7 cellular contexts compared by ENCODE assay signal in genomic region chr14:67818476-67818875, GRCh38. TPM values are rescaled to one million over a fixed set of nuclear protein-coding genes. Genes with fewer than 3 reads are reported as not detected.
DNase-seq lines count a peak whose midpoint lies in the region; ATAC-seq and TF ChIP-seq lines count a peak whose summit lies in the region.
"Not testable (repeated sequence)": the region's sequence is repeated elsewhere in the genome, so short reads cannot be mapped to it uniquely, and the experiment has no call there.

No MANE protein-coding gene starts in this region.

- H3K4me3 ChIP-seq in CD8-positive, alpha-beta T cell (ENCODE audit: low read depth, low read length); OCI-LY7 (ENCODE audit: low read depth, low read length, poor library complexity, severe bottlenecking); trophoblast cell (ENCODE audit: low read depth, low read length): not testable (repeated sequence)

- not testable (repeated sequence) for H3K4ac ChIP-seq in trophoblast cell (ENCODE audit: low read depth, low read length)

- peak overlapping the region; percentile 88; the same call in 1 of the 2 replicates for H2AFZ ChIP-seq in OCI-LY7 (ENCODE audit: low read length)
- H2AFZ ChIP-seq in trophoblast cell (ENCODE audit: insufficient read depth, low read length, poor library complexity) = not testable (repeated sequence)

- peak overlapping the region; percentile 70 for H4K12ac ChIP-seq in trophoblast cell (ENCODE audit: low read depth, low read length)

- POLR2A ChIA-PET in CD8-positive, alpha-beta T cell (lab: Charles Lee); activated CD4-positive, alpha-beta T cell treated with anti-CD3 and anti-CD28 coated beads for 36 hours (lab: Charles Lee): not testable (repeated sequence)
- POLR2A ChIA-PET in OCI-LY7 (lab: Charles Lee) = interaction anchor here (0.7 to 1.2 kb wide), 2 partner anchors 143 to 324 kb away, joined by 3 to 4 read pairs; no protein-coding TSS in a partner anchor

- ATAC-seq in CD8-positive, alpha-beta T cell; activated CD4-positive, alpha-beta T cell treated with anti-CD3 and anti-CD28 coated beads for 36 hours; activated T-helper 17 cell treated with anti-CD3 and anti-CD28 coated beads, Interleukin-2, amount 50 U/mL, for 72 hours (replicated peaks); central memory CD8-positive, alpha-beta T cell (replicated peaks; ENCODE audit: extremely low read depth, poor library complexity, severe bottlenecking); naive B cell (ENCODE audit: low read depth in 2 of 2): not testable (repeated sequence)

- not testable (repeated sequence) for H3K79me1 ChIP-seq in trophoblast cell (ENCODE audit: low read length)

- TF ChIP-seq CTCF in CD8-positive, alpha-beta T cell (IDR thresholded peaks at IDR 0.05); OCI-LY7 (conservative IDR thresholded peaks at IDR 0.05; ENCODE audit: low read length): not testable (repeated sequence)

- BruUV-seq in OCI-LY7 (replicated peaks; lab: Mats Ljungman, UMichigan) = not testable (repeated sequence)

- not testable (repeated sequence) for H3K9me3 ChIP-seq in CD8-positive, alpha-beta T cell (ENCODE audit: low read length); OCI-LY7 (ENCODE audit: low read length); trophoblast cell (ENCODE audit: insufficient read depth, low read depth, low read length)

- H4K20me1 ChIP-seq in OCI-LY7 (ENCODE audit: insufficient read depth, low read length) = not testable (repeated sequence)

- not testable (repeated sequence) for H3K14ac ChIP-seq in trophoblast cell (ENCODE audit: low read length)

- not testable (repeated sequence) for H2BK120ac ChIP-seq in trophoblast cell (ENCODE audit: insufficient read depth, low read length, poor library complexity)

- not testable (repeated sequence) for H2BK12ac ChIP-seq in trophoblast cell (ENCODE audit: low read length)

- H3K4me1 ChIP-seq in CD8-positive, alpha-beta T cell (ENCODE audit: insufficient read depth, low read length) = peaks cover 28% of the 10 kb centered on the region
- H3K4me1 ChIP-seq in OCI-LY7 (ENCODE audit: insufficient read depth, low read length, poor library complexity, severe bottlenecking) = peaks cover 54% of the 10 kb centered on the region
- not testable (repeated sequence) for H3K4me1 ChIP-seq in trophoblast cell (ENCODE audit: control insufficient read depth in 1 of 2, insufficient read depth in 2 of 2, low read length in 2 of 2)

- H3K27ac ChIP-seq in CD8-positive, alpha-beta T cell (ENCODE audit: low read depth, low read length); OCI-LY7 (ENCODE audit: low read depth, low read length, poor library complexity, severe bottlenecking); trophoblast cell (ENCODE audit: low read depth, low read length): not testable (repeated sequence)

- not testable (repeated sequence) for H2AK5ac ChIP-seq in trophoblast cell (ENCODE audit: low read length)

- no CpG with 5 or more reads among the region's 6 CpGs for WGBS in trophoblast cell (ENCODE audit: extremely low coverage, insufficient coverage, insufficient read length)

- DNase-seq in CD8-positive, alpha-beta T cell; OCI-LY7 (ENCODE audit: low spot score); activated CD4-positive, alpha-beta T cell treated with anti-CD3 and anti-CD28 coated beads for 36 hours; central memory CD8-positive, alpha-beta T cell (ENCODE audit: low spot score in 2 of 2); naive B cell; trophoblast cell: not testable (repeated sequence)

- H2BK5ac ChIP-seq in trophoblast cell (ENCODE audit: low read depth, low read length, poor library complexity) = not testable (repeated sequence)

- peaks cover 25% of the 10 kb centered on the region for H3K36me3 Mint-ChIP-seq in CD8-positive, alpha-beta T cell
- not testable (repeated sequence) for H3K36me3 Mint-ChIP-seq in activated CD4-positive, alpha-beta T cell treated with anti-CD3 and anti-CD28 coated beads for 36 hours (ENCODE audit: low read depth); activated T-helper 17 cell treated with anti-CD3 and anti-CD28 coated beads, Interleukin-2, amount 50 U/mL, for 72 hours (ENCODE audit: low read depth); naive B cell
- H3K36me3 Mint-ChIP-seq in central memory CD8-positive, alpha-beta T cell (ENCODE audit: insufficient read depth) = peaks cover 17% of the 10 kb centered on the region

- H4K8ac ChIP-seq in trophoblast cell (ENCODE audit: low read depth, low read length) = peak overlapping the region; percentile 73

- peaks cover 35% of the 10 kb centered on the region for H3K79me2 ChIP-seq in OCI-LY7 (ENCODE audit: insufficient read depth, low read depth, low read length)
- H3K79me2 ChIP-seq in trophoblast cell (ENCODE audit: control insufficient read depth, insufficient read depth, low read length, poor library complexity) = not testable (repeated sequence)

- CTCF ChIA-PET in CD8-positive, alpha-beta T cell (lab: Charles Lee); OCI-LY7 (lab: Charles Lee; ENCODE audit: unreplicated experiment); activated CD4-positive, alpha-beta T cell treated with anti-CD3 and anti-CD28 coated beads for 36 hours (lab: Charles Lee): not testable (repeated sequence)

- peak overlapping the region; percentile 98 for H3K4me3 Mint-ChIP-seq in CD8-positive, alpha-beta T cell
- H3K4me3 Mint-ChIP-seq in activated CD4-positive, alpha-beta T cell treated with anti-CD3 and anti-CD28 coated beads for 36 hours = peak overlapping the region; percentile 95
- peak overlapping the region; percentile 98 for H3K4me3 Mint-ChIP-seq in activated T-helper 17 cell treated with anti-CD3 and anti-CD28 coated beads, Interleukin-2, amount 50 U/mL, for 72 hours
- H3K4me3 Mint-ChIP-seq in central memory CD8-positive, alpha-beta T cell = peak overlapping the region; percentile 98
- H3K4me3 Mint-ChIP-seq in naive B cell = peak overlapping the region; percentile 73 to 100 (median 98)

- H3K27me3 Mint-ChIP-seq in CD8-positive, alpha-beta T cell (ENCODE audit: low read depth); activated CD4-positive, alpha-beta T cell treated with anti-CD3 and anti-CD28 coated beads for 36 hours; activated T-helper 17 cell treated with anti-CD3 and anti-CD28 coated beads, Interleukin-2, amount 50 U/mL, for 72 hours; central memory CD8-positive, alpha-beta T cell; naive B cell: not testable (repeated sequence)

- not testable (repeated sequence) for H3K36me3 ChIP-seq in CD8-positive, alpha-beta T cell (ENCODE audit: insufficient read depth, low read length); OCI-LY7 (ENCODE audit: insufficient read depth, low read length); trophoblast cell (ENCODE audit: control insufficient read depth in 1 of 2, insufficient read depth in 2 of 2, low read length in 2 of 2)

- H3K9ac ChIP-seq in trophoblast cell (ENCODE audit: low read length) = not testable (repeated sequence)

- H3K9me2 ChIP-seq in OCI-LY7 (ENCODE audit: insufficient read depth, low read length) = not testable (repeated sequence)

- H3K23ac ChIP-seq in trophoblast cell (ENCODE audit: low read length) = not testable (repeated sequence)

- not testable (repeated sequence) for H3K27ac Mint-ChIP-seq in CD8-positive, alpha-beta T cell; central memory CD8-positive, alpha-beta T cell (ENCODE audit: low read depth)
- peak overlapping the region; percentile 17 for H3K27ac Mint-ChIP-seq in activated CD4-positive, alpha-beta T cell treated with anti-CD3 and anti-CD28 coated beads for 36 hours
- H3K27ac Mint-ChIP-seq in activated T-helper 17 cell treated with anti-CD3 and anti-CD28 coated beads, Interleukin-2, amount 50 U/mL, for 72 hours = peak overlapping the region; percentile 95
- peak overlapping the region in 2 of 6 donors; percentile 54 to 57 for H3K27ac Mint-ChIP-seq in naive B cell

- intact Hi-C loops in CD8-positive, alpha-beta T cell (cut with DNase I, micrococcal nuclease) = loop anchor here (2.0 to 10.0 kb wide), 11 partner anchors 121 to 1948 kb away; partner anchors contain the start of genes DCAF5 (in 2 of the 2), EIF2S1 (in 2 of the 2), PIGH (in 2 of the 2) and SRSF5 (in 2 of the 2)
- intact Hi-C loops in OCI-LY7 (cut with micrococcal nuclease; ENCODE audit: unreplicated experiment) = loop anchor here (5.0 to 10.0 kb wide), 2 partner anchors 214 to 554 kb away; partner anchors contain the start of gene PIGH
- intact Hi-C loops in activated CD4-positive, alpha-beta T cell treated with anti-CD3 and anti-CD28 coated beads for 36 hours (cut with DNase I, micrococcal nuclease) = loop anchor here (2.0 to 5.0 kb wide), 9 partner anchors 578 to 1949 kb away; partner anchors contain the start of genes ERH (in 2 of the 2), SLC39A9 (in 2 of the 2), ZFP36L1 (in 2 of the 2) and ACTN1 (in 1 of the 2)

- H3K27me3 ChIP-seq in CD8-positive, alpha-beta T cell (ENCODE audit: insufficient read depth, low read length); trophoblast cell (ENCODE audit: insufficient read depth, low read length): not testable (repeated sequence)

- not testable (repeated sequence) for H4K91ac ChIP-seq in trophoblast cell (ENCODE audit: low read depth, low read length)

- not testable (repeated sequence) for H3K18ac ChIP-seq in trophoblast cell (ENCODE audit: low read length)

- peaks cover 51% of the 10 kb centered on the region for H3K4me1 Mint-ChIP-seq in CD8-positive, alpha-beta T cell (ENCODE audit: low read depth)
- peaks cover 45% of the 10 kb centered on the region for H3K4me1 Mint-ChIP-seq in activated CD4-positive, alpha-beta T cell treated with anti-CD3 and anti-CD28 coated beads for 36 hours
- H3K4me1 Mint-ChIP-seq in activated T-helper 17 cell treated with anti-CD3 and anti-CD28 coated beads, Interleukin-2, amount 50 U/mL, for 72 hours = peaks cover 22% of the 10 kb centered on the region
- peaks cover 36% of the 10 kb centered on the region for H3K4me1 Mint-ChIP-seq in central memory CD8-positive, alpha-beta T cell
- peaks cover 32 to 71% (median 35%) of the 10 kb centered on the region in 3 donors for H3K4me1 Mint-ChIP-seq in naive B cell

- not testable (repeated sequence) for H3K9me3 Mint-ChIP-seq in CD8-positive, alpha-beta T cell; activated CD4-positive, alpha-beta T cell treated with anti-CD3 and anti-CD28 coated beads for 36 hours (ENCODE audit: low read depth); activated T-helper 17 cell treated with anti-CD3 and anti-CD28 coated beads, Interleukin-2, amount 50 U/mL, for 72 hours; central memory CD8-positive, alpha-beta T cell; naive B cell

- not testable (repeated sequence) for H3K4me2 ChIP-seq in OCI-LY7 (ENCODE audit: low read length); trophoblast cell (ENCODE audit: low read length)

RNA-seq across cellular contexts. Expression of gene RAD51B, which starts 1.1 kb away (rescaled TPM):
- 10 to 100 TPM; 14.3 to 17.3 TPM for total RNA-seq in CD8-positive, alpha-beta T cell
- total RNA-seq in OCI-LY7 (2014; rRNA removed; shearing (Covaris generic)) = 41.4 and 48.2 TPM in 2 replicates
- total RNA-seq in OCI-LY7 (2022) = 72.8 and 89.9 TPM in 2 replicates
- 10 to 100 TPM; 26.4 to 39.9 TPM for total RNA-seq in activated CD4-positive, alpha-beta T cell treated with anti-CD3 and anti-CD28 coated beads for 36 hours
- total RNA-seq in activated T-helper 17 cell treated with anti-CD3 and anti-CD28 coated beads, Interleukin-2, amount 50 U/mL, for 72 hours = 10 to 100 TPM; 37.0 to 49.7 TPM
- polyA plus RNA-seq in naive B cell (ENCODE audit: low read depth in 6 of 6) = 10 to 100 TPM; 27.4 to 37.2 (median 31.8) TPM
- polyA plus RNA-seq in trophoblast cell (2013) = 5.7 and 6.1 TPM in 2 replicates

RNA-seq across cellular contexts. Expression of gene ZFYVE26, which starts 2.1 kb away (rescaled TPM):
- total RNA-seq in CD8-positive, alpha-beta T cell = 10 to 100 TPM; 20.4 to 21.4 TPM
- 12.0 and 16.3 TPM in 2 replicates for total RNA-seq in OCI-LY7 (2014; rRNA removed; shearing (Covaris generic))
- total RNA-seq in OCI-LY7 (2022) = 22.8 and 25.9 TPM in 2 replicates
- 10 to 100 TPM; 13.0 to 14.2 TPM for total RNA-seq in activated CD4-positive, alpha-beta T cell treated with anti-CD3 and anti-CD28 coated beads for 36 hours
- 10 to 100 TPM; 17.0 to 19.6 TPM for total RNA-seq in activated T-helper 17 cell treated with anti-CD3 and anti-CD28 coated beads, Interleukin-2, amount 50 U/mL, for 72 hours
- 1 to 10 TPM in 5 of 6 donors, under 1 TPM in 1; 0.09 to 6.2 (median 2.7) TPM for polyA plus RNA-seq in naive B cell (ENCODE audit: low read depth in 6 of 6)
- polyA plus RNA-seq in trophoblast cell (2013) = 9.8 and 10.7 TPM in 2 replicates
